In the genomic region with DNA sequence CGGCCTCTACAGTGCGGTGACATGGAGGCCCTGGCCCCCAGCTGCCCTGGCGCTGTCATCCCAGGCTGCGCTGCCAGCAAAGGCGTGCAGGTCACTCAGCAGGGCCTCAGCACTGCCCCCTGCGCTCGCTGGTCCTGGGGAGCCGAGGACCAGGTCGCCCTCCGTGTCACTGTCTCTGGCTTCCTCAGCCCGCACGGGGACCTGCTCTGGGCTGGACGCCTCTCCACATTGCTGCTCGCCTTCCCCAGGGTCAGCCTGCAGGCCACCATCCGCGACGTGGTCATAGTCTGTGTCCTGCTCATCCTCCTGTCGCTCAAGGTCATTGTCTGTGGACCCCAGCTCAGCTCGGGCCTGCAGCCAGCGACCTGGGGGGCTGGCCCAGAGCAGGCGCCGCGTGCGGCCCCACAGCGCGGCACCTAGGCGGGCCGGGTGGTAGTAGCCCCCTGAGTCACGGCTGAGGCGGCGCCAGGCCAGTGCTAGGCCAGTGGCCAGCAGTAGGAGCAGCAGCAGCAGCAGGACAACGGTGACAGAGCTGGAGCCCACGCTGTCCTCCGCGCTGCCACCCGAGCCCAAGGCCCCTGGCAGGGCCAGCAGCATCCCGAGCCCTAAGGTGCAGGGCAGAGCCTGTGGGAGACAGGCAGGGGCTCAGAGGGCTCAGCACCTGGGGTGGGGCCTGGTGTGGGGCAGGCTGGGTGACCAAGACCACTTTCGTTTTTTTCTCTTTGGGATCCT, we compare ENCODE assay signal across 13 cellular contexts. TPM values are rescaled to one million over a fixed set of nuclear protein-coding genes. Genes with fewer than 3 reads are reported as not detected.
DNase-seq lines count a peak whose midpoint lies in the region; ATAC-seq and TF ChIP-seq lines count a peak whose summit lies in the region.
"Had no signal": no experiment of that assay in that cellular context is flagged by ENCODE, and none has a peak within 500 bp of the region (broad histone marks: within the 10 kb centered on the region; RNA-seq: fewer than 3 reads in every experiment).

No MANE protein-coding gene starts in this region.

- H3K9me3 ChIP-seq in esophagus (ENCODE audit: control insufficient read depth in 2 of 2, insufficient read depth in 1 of 2, low read depth in 1 of 2, low read length in 1 of 2): no peaks in the 10 kb centered on the region
- H3K9me3 ChIP-seq: ovary had no signal

- 82 to 83% methylated on average over 38 of the region's 38 CpGs for WGBS in esophagus, 2 donors

- peak overlapping the region; percentile 92 for H3K27ac Mint-ChIP-seq in activated T-cell treated with anti-CD3 and anti-CD28 coated beads, Interleukin-2, amount 50 U/mL, for 24 hours
- H3K27ac Mint-ChIP-seq in stimulated activated naive CD8-positive, alpha-beta T cell treated with anti-CD3 and anti-CD28 coated beads, Interleukin-15, amount 100 ng/mL, for 72 hours: peak overlapping the region; percentile 88 to 89
- no peak overlapping the region for H3K27ac Mint-ChIP-seq in HFFc6

- no peaks in the 10 kb centered on the region for H3K27me3 Mint-ChIP-seq in activated T-cell treated with anti-CD3 and anti-CD28 coated beads, Interleukin-2, amount 50 U/mL, for 24 hours
- H3K27me3 Mint-ChIP-seq in stimulated activated naive CD8-positive, alpha-beta T cell treated with anti-CD3 and anti-CD28 coated beads, Interleukin-15, amount 100 ng/mL, for 72 hours: no peaks in the 10 kb centered on the region
- H3K27me3 Mint-ChIP-seq in HFFc6 (ENCODE audit: insufficient read depth): peaks cover 9% of the 10 kb centered on the region

- H3K36me3 Mint-ChIP-seq in activated T-cell treated with anti-CD3 and anti-CD28 coated beads, Interleukin-2, amount 50 U/mL, for 24 hours (ENCODE audit: low read depth): peaks cover 88% of the 10 kb centered on the region
- H3K36me3 Mint-ChIP-seq in HFFc6 (ENCODE audit: low read depth): peaks cover 8% of the 10 kb centered on the region

- H3K36me3 ChIP-seq in esophagus (ENCODE audit: control insufficient read depth in 2 of 2, insufficient read depth in 2 of 2, low read length in 1 of 2): peaks cover 3 to 78% of the 10 kb centered on the region in 2 donors
- H3K36me3 ChIP-seq: ovary had no signal

- no peaks in the 10 kb centered on the region for H3K27me3 ChIP-seq in esophagus (ENCODE audit: control insufficient read depth in 1 of 2, insufficient read depth in 2 of 2, low read length in 2 of 2)
- H3K27me3 ChIP-seq: ovary had no signal

- peak overlapping the region; percentile 96 for H3K4me3 Mint-ChIP-seq in activated T-cell treated with anti-CD3 and anti-CD28 coated beads, Interleukin-2, amount 50 U/mL, for 24 hours
- H3K4me3 Mint-ChIP-seq in stimulated activated naive CD8-positive, alpha-beta T cell treated with anti-CD3 and anti-CD28 coated beads, Interleukin-15, amount 100 ng/mL, for 72 hours: peak overlapping the region; percentile 85 to 88
- no peak overlapping the region; the same call in 1 of the 2 replicates for H3K4me3 Mint-ChIP-seq in HFFc6

- peak; percentile 56 for DNase-seq in activated T-cell treated with anti-CD3 and anti-CD28 coated beads, Interleukin-2, amount 50 U/mL, for 24 hours
- DNase-seq in activated T-cell treated with anti-CD3 and anti-CD28 coated beads, Interleukin-2, amount 50 U/mL, for 1 hour: no peak
- DNase-seq in stimulated activated naive CD8-positive, alpha-beta T cell treated with anti-CD3 and anti-CD28 coated beads, Interleukin-15, amount 100 ng/mL, for 72 hours: no peak
- no peak for DNase-seq in HFFc6
- DNase-seq in stimulated activated CD4-positive, alpha-beta T cell treated with anti-CD3 and anti-CD28 coated beads, Interleukin-4, amount 100 ng/mL, for 4 hours: no peak
- DNase-seq: central memory CD4-positive, alpha-beta T cell; HCEC 1CT; hypothalamus; NCI-H69; ovary had no signal

- ATAC-seq in stimulated activated naive CD8-positive, alpha-beta T cell treated with anti-CD3 and anti-CD28 coated beads, Interleukin-15, amount 100 ng/mL, for 72 hours: peak; percentile 8
- no peak for ATAC-seq in HG03196 (IDR thresholded peaks at IDR 0.05; ENCODE audit: unreplicated experiment)

- peaks cover 13 to 25% of the 10 kb centered on the region in 2 donors for H3K4me1 ChIP-seq in esophagus (ENCODE audit: control insufficient read depth in 2 of 2, insufficient read depth in 2 of 2, low read length in 1 of 2)

- H3K27ac ChIP-seq in esophagus (ENCODE audit: low read depth in 2 of 2, low read length in 1 of 2): peak overlapping the region in 1 of 2 donors; percentile 17
- H3K27ac ChIP-seq: ovary had no signal

- H3K4me1 Mint-ChIP-seq in activated T-cell treated with anti-CD3 and anti-CD28 coated beads, Interleukin-2, amount 50 U/mL, for 24 hours (ENCODE audit: low read depth): peaks cover 70% of the 10 kb centered on the region
- peaks cover 86% of the 10 kb centered on the region for H3K4me1 Mint-ChIP-seq in stimulated activated naive CD8-positive, alpha-beta T cell treated with anti-CD3 and anti-CD28 coated beads, Interleukin-15, amount 100 ng/mL, for 72 hours
- H3K4me1 Mint-ChIP-seq in HFFc6 (ENCODE audit: low read depth): no peaks in the 10 kb centered on the region

- no peak for TF ChIP-seq CTCF in HFFc6 (IDR thresholded peaks at IDR 0.05)

- H3K4me3 ChIP-seq in esophagus (ENCODE audit: low read depth in 1 of 2, low read length in 2 of 2): peak overlapping the region; percentile 16 to 25
- H3K4me3 ChIP-seq: ovary had no signal

- no peaks in the 10 kb centered on the region for H3K9me3 Mint-ChIP-seq in activated T-cell treated with anti-CD3 and anti-CD28 coated beads, Interleukin-2, amount 50 U/mL, for 24 hours
- no peaks in the 10 kb centered on the region for H3K9me3 Mint-ChIP-seq in stimulated activated naive CD8-positive, alpha-beta T cell treated with anti-CD3 and anti-CD28 coated beads, Interleukin-15, amount 100 ng/mL, for 72 hours
- H3K9me3 Mint-ChIP-seq in HFFc6: no peaks in the 10 kb centered on the region

TF ChIP-seq in PFSK-1, 5 proteins besides CTCF, POLR2A, EP300 and RAD21:
- no peak for TF ChIP-seq TAF1 (IDR thresholded peaks at IDR 0.05; ENCODE audit: borderline replicate concordance, insufficient read depth, low read length)
- 0 out of 2 replicates have a peak, but pooled peaks have one; percentile 6 for TF ChIP-seq POLR2AphosphoS5 (IDR thresholded peaks at IDR 0.05; ENCODE audit: low read depth, low read length)

RNA-seq across cellular contexts. Expression of a gene that starts 1.6 kb away (rescaled TPM):
- 4.6 TPM for polyA plus RNA-seq in PFSK-1 (2012; ENCODE audit: insufficient read length, low read depth)
- 1 to 10 TPM; 6.2 to 6.5 TPM for polyA plus RNA-seq in esophagus
- total RNA-seq in HFFc6 (2021; fragmentation: NEBNext Ultra II Directional; extraction: Animal tissue kit (Norgen Biotek cat#: 25700)): under 1 TPM in 3 of 6 experiments, not detected in 3; 0.35 to 0.50 (median 0.40) TPM

RNA-seq across cellular contexts. Expression of a gene that starts 7.4 kb away (rescaled TPM):
- polyA plus RNA-seq in PFSK-1 (2012; ENCODE audit: insufficient read length, low read depth): 247 TPM
- polyA plus RNA-seq in esophagus: 100 to 1,000 TPM in 1 of 2 donors, 10 to 100 TPM in 1; 70.7 to 114 TPM
- total RNA-seq in HFFc6 (2021; fragmentation: NEBNext Ultra II Directional; extraction: Animal tissue kit (Norgen Biotek cat#: 25700)): 100 to 1,000 TPM in 5 of 6 experiments, 10 to 100 TPM in 1; 98.8 to 127 (median 108) TPM

RNA-seq across cellular contexts. Expression of a gene that starts 7.6 kb away (rescaled TPM):
- polyA plus RNA-seq in PFSK-1 (2012; ENCODE audit: insufficient read length, low read depth): 123 TPM
- 10 to 100 TPM; 79.6 to 85.9 TPM for polyA plus RNA-seq in esophagus
- 10 to 100 TPM; 51.5 to 58.4 (median 55.8) TPM for total RNA-seq in HFFc6 (2021; fragmentation: NEBNext Ultra II Directional; extraction: Animal tissue kit (Norgen Biotek cat#: 25700))

RNA-seq across cellular contexts. Expression of a gene that starts 16.6 kb away (rescaled TPM):
- polyA plus RNA-seq in PFSK-1 (2012; ENCODE audit: insufficient read length, low read depth): not detected
- not detected for polyA plus RNA-seq in esophagus
- not detected for total RNA-seq in HFFc6 (2021; fragmentation: NEBNext Ultra II Directional; extraction: Animal tissue kit (Norgen Biotek cat#: 25700))
- polyA plus RNA-seq: ovary had no signal

RNA-seq across cellular contexts. Expression of a gene that starts 19.3 kb away (rescaled TPM):
- 1.2 TPM for polyA plus RNA-seq in PFSK-1 (2012; ENCODE audit: insufficient read length, low read depth)
- polyA plus RNA-seq in esophagus: under 1 TPM; 0.14 to 0.39 TPM
- not detected for total RNA-seq in HFFc6 (2021; fragmentation: NEBNext Ultra II Directional; extraction: Animal tissue kit (Norgen Biotek cat#: 25700))
